ENCODE assay signal across 17 cellular contexts in the genomic region with DNA sequence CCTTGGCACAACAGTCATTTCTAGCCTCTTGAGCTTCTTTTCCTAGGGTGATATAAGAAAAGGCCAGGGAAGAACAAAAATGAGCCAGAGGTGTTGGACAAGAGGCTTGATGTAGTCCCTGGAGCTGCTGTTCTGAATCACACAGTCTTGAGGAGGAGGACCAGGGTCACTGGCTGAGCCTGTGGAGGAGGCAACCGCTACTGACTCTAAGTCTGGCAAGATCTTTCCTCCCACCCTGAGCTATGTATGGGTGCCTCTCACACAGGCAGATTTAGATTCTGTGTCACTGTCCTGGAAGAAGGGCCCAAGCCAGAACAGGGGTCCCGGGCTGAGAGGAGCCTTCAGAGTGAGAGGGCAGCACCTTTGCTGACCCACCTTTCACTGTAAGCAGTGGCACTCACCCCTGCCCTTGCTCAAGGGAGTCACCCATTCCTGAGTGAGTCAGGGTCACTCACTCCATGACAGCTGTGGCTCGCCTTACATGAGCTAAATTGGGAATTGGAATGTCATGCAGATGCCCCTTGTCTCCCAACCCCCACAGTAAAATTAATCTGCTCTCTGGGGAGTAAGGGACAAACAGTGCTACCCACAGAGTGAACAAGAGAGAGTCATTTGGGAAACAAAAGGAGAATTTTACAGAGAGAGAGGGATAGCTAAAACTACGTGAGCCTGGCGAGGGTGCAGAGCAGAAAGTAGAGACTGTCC. TPM values are rescaled to one million over a fixed set of nuclear protein-coding genes. Genes with fewer than 3 reads are reported as not detected.
DNase-seq lines count a peak whose midpoint lies in the region; ATAC-seq and TF ChIP-seq lines count a peak whose summit lies in the region.
"Had no signal": no experiment of that assay in that cellular context is flagged by ENCODE, and none has a peak within 500 bp of the region (broad histone marks: within the 10 kb centered on the region; RNA-seq: fewer than 3 reads in every experiment).

A gene with protein sequence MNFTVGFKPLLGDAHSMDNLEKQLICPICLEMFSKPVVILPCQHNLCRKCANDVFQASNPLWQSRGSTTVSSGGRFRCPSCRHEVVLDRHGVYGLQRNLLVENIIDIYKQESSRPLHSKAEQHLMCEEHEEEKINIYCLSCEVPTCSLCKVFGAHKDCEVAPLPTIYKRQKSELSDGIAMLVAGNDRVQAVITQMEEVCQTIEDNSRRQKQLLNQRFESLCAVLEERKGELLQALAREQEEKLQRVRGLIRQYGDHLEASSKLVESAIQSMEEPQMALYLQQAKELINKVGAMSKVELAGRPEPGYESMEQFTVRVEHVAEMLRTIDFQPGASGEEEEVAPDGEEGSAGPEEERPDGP (plus strand): TSS at position 575 of the 705 bp plus-strand sequence. CDS start 303 bp downstream, outside the sequence.

- no peak within 1 kb of the TSS for H3K9ac ChIP-seq in adipocyte (ENCODE audit: low read length)

- DNase-seq in H7 = no peak
- peak; percentile 28 for DNase-seq in adipocyte (ENCODE audit: low read depth)
- DNase-seq in right atrium auricular region (ENCODE audit: low spot score) = no peak
- DNase-seq in psoas muscle = peak; percentile 64 to 88
- DNase-seq in suprapubic skin (ENCODE audit: low spot score in 2 of 2) = no peak
- DNase-seq in T1000 (lab: John Stamatoyannopoulos, UW) = no peak
- no peak for DNase-seq in OCI-LY7 (ENCODE audit: low spot score)
- DNase-seq: activated CD4-positive, alpha-beta T cell treated with anti-CD3 and anti-CD28 coated beads, Interleukin-2, amount 50 U/mL, for 4 hours; DMS79; hypothalamus; pancreas; Peyer's patch; stimulated activated CD4-positive, alpha-beta T cell treated with anti-CD3 and anti-CD28 coated beads, Interleukin-1b, Interleukin-23, amount 100 ng/mL, for 48 hours; T-helper 2 cell had no signal

- H3K4me3 ChIP-seq in H7 (ENCODE audit: insufficient read depth, low read depth, low read length) = peak within 1 kb of the TSS; percentile 13; the same call in 1 of the 2 replicates
- no peak within 1 kb of the TSS for H3K4me3 ChIP-seq in adipocyte (ENCODE audit: low read length)
- peak within 1 kb of the TSS; percentile 48 to 65 for H3K4me3 ChIP-seq in right atrium auricular region
- peak within 1 kb of the TSS; percentile 71 for H3K4me3 ChIP-seq in psoas muscle
- no peak within 1 kb of the TSS for H3K4me3 ChIP-seq in suprapubic skin
- no peak within 1 kb of the TSS for H3K4me3 ChIP-seq in OCI-LY7 (ENCODE audit: low read depth, low read length, poor library complexity, severe bottlenecking)
- H3K4me3 ChIP-seq: pancreas, Peyer's patch, vagina had no signal

- WGBS in psoas muscle, 3 donors = 15 to 25% (median 22%) methylated on average over 5 of the region's 5 CpGs
- WGBS in suprapubic skin = 74% methylated on average over 4 of the region's 5 CpGs

- no peak for TF ChIP-seq EP300 in suprapubic skin (IDR thresholded peaks at IDR 0.05)

- H3K79me2 ChIP-seq in OCI-LY7 (ENCODE audit: insufficient read depth, low read depth, low read length) = no peaks in the 10 kb centered on the region

- ATAC-seq in psoas muscle (peak; percentile 83 to 91 (median 87)), HG02852 (IDR thresholded peaks at IDR 0.05; ENCODE audit: unreplicated experiment) (no peak)
- ATAC-seq: pancreas had no signal

- CTCF ChIA-PET in OCI-LY7 (lab: Charles Lee; ENCODE audit: unreplicated experiment) = interaction anchor here (0.8 to 3.4 kb wide), 5 partner anchors 8 to 201 kb away, joined by 3 to 25 read pairs (median 3); no protein-coding TSS in a partner anchor

- H3K9me2 ChIP-seq in OCI-LY7 (ENCODE audit: insufficient read depth, low read length) = no peaks in the 10 kb centered on the region

- no peak within 1 kb of the TSS for H3K4me2 ChIP-seq in OCI-LY7 (ENCODE audit: low read length)

- H3K27me3 ChIP-seq in H7 (ENCODE audit: control insufficient read depth, insufficient read depth, low read length) (no peaks in the 10 kb centered on the region; the same call in 1 of the 2 replicates), adipocyte (replicated peaks; ENCODE audit: control insufficient read depth, insufficient read depth, low read length) (peaks cover 30% of the 10 kb centered on the region), right atrium auricular region (no peaks in the 10 kb centered on the region), psoas muscle (ENCODE audit: insufficient read depth in 3 of 3, low read length in 2 of 3) (no peaks in the 10 kb centered on the region), suprapubic skin (peaks cover 9% of the 10 kb centered on the region)
- H3K27me3 ChIP-seq: Peyer's patch, vagina had no signal

- POLR2A ChIA-PET in OCI-LY7 (lab: Charles Lee) = interaction anchor here (0.6 to 1.5 kb wide), 6 partner anchors 8 to 103 kb away, joined by 3 to 8 read pairs (median 4); no protein-coding TSS in a partner anchor

- H3K27ac ChIP-seq in right atrium auricular region = peak within 1 kb of the TSS; percentile 84 to 96
- H3K27ac ChIP-seq in psoas muscle = peak within 1 kb of the TSS; percentile 93
- no peak within 1 kb of the TSS for H3K27ac ChIP-seq in suprapubic skin
- no peak within 1 kb of the TSS for H3K27ac ChIP-seq in OCI-LY7 (ENCODE audit: low read depth, low read length, poor library complexity, severe bottlenecking)
- H3K27ac ChIP-seq: pancreas, Peyer's patch, vagina had no signal

- no peak for TF ChIP-seq CTCF in right atrium auricular region (IDR thresholded peaks at IDR 0.05)
- TF ChIP-seq CTCF in psoas muscle (IDR thresholded peaks at IDR 0.05) = no peak
- TF ChIP-seq CTCF in suprapubic skin (IDR thresholded peaks at IDR 0.05) = no peak
- TF ChIP-seq CTCF in OCI-LY7 (conservative IDR thresholded peaks at IDR 0.05; ENCODE audit: low read length) = no peak

- intact Hi-C loops in psoas muscle (cut with DNase I) (loop anchor here in 1 of 2 donors (10.0 kb wide), 1 partner anchor 187 kb away; no protein-coding TSS in a partner anchor), OCI-LY7 (cut with micrococcal nuclease; ENCODE audit: unreplicated experiment) (loop anchor here (1.0 kb wide), 1 partner anchor 184 kb away; no protein-coding TSS in a partner anchor)

- no TSS peak for BruUV-seq in OCI-LY7 (replicated peaks; lab: Mats Ljungman, UMichigan)

- no peaks in the 10 kb centered on the region for H3K36me3 ChIP-seq in H7 (replicated peaks; ENCODE audit: control insufficient read depth, insufficient read depth, low read length)
- H3K36me3 ChIP-seq in adipocyte (ENCODE audit: control insufficient read depth, insufficient read depth, low read length, severe bottlenecking) = no peaks in the 10 kb centered on the region
- H3K36me3 ChIP-seq in right atrium auricular region = no peaks in the 10 kb centered on the region
- H3K36me3 ChIP-seq in psoas muscle (ENCODE audit: insufficient read depth in 1 of 2, low read depth in 1 of 2) = peaks cover 0 to 13% of the 10 kb centered on the region in 2 donors
- no peaks in the 10 kb centered on the region for H3K36me3 ChIP-seq in suprapubic skin
- H3K36me3 ChIP-seq in OCI-LY7 (ENCODE audit: insufficient read depth, low read length) = no peaks in the 10 kb centered on the region
- H3K36me3 ChIP-seq: pancreas, Peyer's patch, vagina had no signal

- H4K20me1 ChIP-seq in OCI-LY7 (ENCODE audit: insufficient read depth, low read length) = no peaks in the 10 kb centered on the region

- no peak within 1 kb of the TSS for H2AFZ ChIP-seq in OCI-LY7 (ENCODE audit: low read length)

- H3K9me3 ChIP-seq in adipocyte (ENCODE audit: control insufficient read depth, low read length) (no peaks in the 10 kb centered on the region), right atrium auricular region (no peaks in the 10 kb centered on the region), psoas muscle (no peaks in the 10 kb centered on the region), suprapubic skin (no peaks in the 10 kb centered on the region), OCI-LY7 (ENCODE audit: low read length) (no peaks in the 10 kb centered on the region)
- H3K9me3 ChIP-seq: pancreas, Peyer's patch, vagina had no signal

- TF ChIP-seq POLR2A in suprapubic skin (IDR thresholded peaks at IDR 0.05) = no peak

- peaks cover 9% of the 10 kb centered on the region for H3K4me1 ChIP-seq in adipocyte (ENCODE audit: control insufficient read depth, insufficient read depth, low read length)
- H3K4me1 ChIP-seq in right atrium auricular region = peaks cover 0 to 24% of the 10 kb centered on the region in 2 donors
- peaks cover 24% of the 10 kb centered on the region for H3K4me1 ChIP-seq in psoas muscle
- no peaks in the 10 kb centered on the region for H3K4me1 ChIP-seq in suprapubic skin
- H3K4me1 ChIP-seq in OCI-LY7 (ENCODE audit: insufficient read depth, low read length, poor library complexity, severe bottlenecking) = peaks cover 40% of the 10 kb centered on the region
- H3K4me1 ChIP-seq: pancreas, Peyer's patch, vagina had no signal

RNA-seq across cellular contexts. Expression of the gene that starts here (rescaled TPM):
- total RNA-seq in H7 (2014; rRNA removed; shearing (Covaris generic)) = 3.4 and 5.5 TPM in 2 replicates
- 100 to 1,000 TPM in 1 of 2 donors, 10 to 100 TPM in 1; 97.2 to 136 TPM for total RNA-seq in right atrium auricular region
- total RNA-seq in psoas muscle = 100 to 1,000 TPM; 387 to 784 (median 462) TPM
- polyA plus RNA-seq in psoas muscle = 100 to 1,000 TPM; 136 to 315 (median 282) TPM
- total RNA-seq in suprapubic skin = not detected
- 2.1 and 6.4 TPM in 2 replicates for total RNA-seq in OCI-LY7 (2014; rRNA removed; shearing (Covaris generic))
- 13.6 and 18.8 TPM in 2 replicates for total RNA-seq in OCI-LY7 (2022)
- total RNA-seq: mesenteric fat pad had no signal

Comparison
In these comparisons a context has a peak if more than half of its experiments do, and no peak if none do; other contexts are left out.
1. RNA of the gene that starts here (total RNA-seq): 387 to 784 TPM in psoas muscle and 97.2 to 136 TPM in right atrium auricular region; 2.1 to 18.8 TPM in OCI-LY7, 3.4 to 5.5 TPM in H7 and not detected in suprapubic skin; every median in the first group is over 4 times any median in the second.
2. DNase-seq: peak in adipocyte (single experiment) and psoas muscle (2 of 2); none in H7 (single experiment), right atrium auricular region (single experiment), suprapubic skin (0 of 2), T1000 (single experiment) and OCI-LY7 (single experiment).
3. H3K4me3 ChIP-seq: peak in H7 (single experiment), right atrium auricular region (2 of 2) and psoas muscle (single experiment); none in adipocyte (single experiment), suprapubic skin (single experiment) and OCI-LY7 (single experiment).
4. H3K27ac ChIP-seq: peak in right atrium auricular region (2 of 2) and psoas muscle (single experiment); none in suprapubic skin (single experiment) and OCI-LY7 (single experiment).